Comparison of ENCODE assay signal across 8 cellular contexts in the genomic region with DNA sequence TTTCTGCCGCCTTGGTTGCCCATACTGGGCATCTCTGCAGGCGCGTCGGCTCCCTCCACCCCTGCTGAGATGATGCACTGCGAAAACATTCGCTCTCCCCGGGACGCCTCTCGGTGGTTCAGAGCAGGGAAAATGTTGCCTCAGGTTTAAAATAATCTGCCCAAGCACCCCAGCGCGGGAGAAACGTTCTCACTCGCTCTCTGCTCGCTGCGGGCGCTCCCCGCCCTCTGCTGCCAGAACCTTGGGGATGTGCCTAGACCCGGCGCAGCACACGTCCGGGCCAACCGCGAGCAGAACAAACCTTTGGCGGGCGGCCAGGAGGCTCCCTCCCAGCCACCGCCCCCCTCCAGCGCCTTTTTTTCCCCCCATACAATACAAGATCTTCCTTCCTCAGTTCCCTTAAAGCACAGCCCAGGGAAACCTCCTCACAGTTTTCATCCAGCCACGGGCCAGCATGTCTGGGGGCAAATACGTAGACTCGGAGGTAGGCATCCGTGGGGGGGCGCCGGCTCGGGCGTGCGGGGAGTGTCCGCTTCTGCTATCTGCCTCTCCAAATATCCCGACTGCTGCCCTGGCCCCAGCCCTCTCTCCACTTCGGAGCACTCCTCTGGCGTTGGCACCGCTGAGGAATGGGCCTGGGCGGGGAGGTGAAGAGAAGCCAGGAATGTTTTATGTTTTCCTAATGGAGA. TPM values are rescaled to one million over a fixed set of nuclear protein-coding genes. Genes with fewer than 3 reads are reported as not detected.
A peak's percentile ranks its signal among the peaks of the same experiment; 100 is the strongest.
DNase-seq lines count a peak whose midpoint lies in the region; TF ChIP-seq lines count a peak whose summit lies in the region.

CAV1 (plus strand) TSS at position 428 of the 689 bp plus-strand sequence; CDS start at position 455, 27 bp downstream.

- CTCF ChIA-PET in CD8-positive, alpha-beta memory T cell (lab: Charles Lee): interaction anchor here (0.8 to 3.1 kb wide), 15 partner anchors 13 to 358 kb away, joined by 3 to 21 read pairs (median 5); partner anchors contain the start of gene TES

- peak within 1 kb of the TSS; percentile 77 to 95 (median 85) for H3K4me3 Mint-ChIP-seq in CD8-positive, alpha-beta memory T cell
- H3K4me3 Mint-ChIP-seq in HFFc6: peak within 1 kb of the TSS; percentile 96

- H3K9me3 Mint-ChIP-seq in CD8-positive, alpha-beta memory T cell: no peaks in the 10 kb centered on the region
- no peaks in the 10 kb centered on the region for H3K9me3 Mint-ChIP-seq in HFFc6

- H3K27me3 ChIP-seq in CD8-positive, alpha-beta memory T cell (ENCODE audit: insufficient read depth, low read length, poor library complexity, severe bottlenecking): peaks cover 36% of the 10 kb centered on the region
- H3K27me3 ChIP-seq in breast epithelium (no peaks in the 10 kb centered on the region), iPS-15b (ENCODE audit: control insufficient read depth, insufficient read depth, low read length) (peaks cover 31% of the 10 kb centered on the region)

- POLR2A ChIA-PET in CD8-positive, alpha-beta memory T cell (lab: Charles Lee): interaction anchor here (1.3 kb wide), 1 partner anchor 265 kb away, joined by 3 read pairs; no protein-coding TSS in a partner anchor

- H3K36me3 Mint-ChIP-seq in CD8-positive, alpha-beta memory T cell: no peaks in the 10 kb centered on the region
- peaks cover 40% of the 10 kb centered on the region for H3K36me3 Mint-ChIP-seq in HFFc6 (ENCODE audit: low read depth)

- H3K9me3 ChIP-seq in CD8-positive, alpha-beta memory T cell (ENCODE audit: low read length): no peaks in the 10 kb centered on the region
- H3K9me3 ChIP-seq in breast epithelium (no peaks in the 10 kb centered on the region), iPS-15b (ENCODE audit: control insufficient read depth, insufficient read depth, low read length) (no peaks in the 10 kb centered on the region)

- no peak within 1 kb of the TSS for H3K27ac ChIP-seq in CD8-positive, alpha-beta memory T cell (ENCODE audit: low read depth, low read length)
- peak within 1 kb of the TSS; percentile 87 to 92 for H3K27ac ChIP-seq in breast epithelium

- peak within 1 kb of the TSS; percentile 75 for H3K4me3 ChIP-seq in CD8-positive, alpha-beta memory T cell (ENCODE audit: low read length)
- H3K4me3 ChIP-seq in breast epithelium: peak within 1 kb of the TSS; percentile 66 to 82 (median 77)
- H3K4me3 ChIP-seq in iPS-15b (ENCODE audit: low read depth, low read length): peak within 1 kb of the TSS; percentile 93

- DNase-seq in CD8-positive, alpha-beta memory T cell: peak in 4 of 5 donors; percentile 15 to 62 (median 41)
- DNase-seq in HFFc6: peak; percentile 98
- DNase-seq in T follicular helper cell (ENCODE audit: low read depth): peak; percentile 14
- DNase-seq in breast epithelium (ENCODE audit: low spot score in 2 of 2): peak; percentile 73 to 87
- peak; percentile 90 for DNase-seq in renal cortical epithelial cell (ENCODE audit: low read depth)
- DNase-seq in SHP77 (lab: John Stamatoyannopoulos, UW): no peak
- DNase-seq in NCI-H1694 treated with DMSO at 0.1 percent for 48 hours (lab: John Stamatoyannopoulos, UW): no peak

- peaks cover 29 to 31% (median 29%) of the 10 kb centered on the region in 3 donors for H3K4me1 Mint-ChIP-seq in CD8-positive, alpha-beta memory T cell
- H3K4me1 Mint-ChIP-seq in HFFc6 (ENCODE audit: low read depth): peaks cover 61% of the 10 kb centered on the region

- H3K27me3 Mint-ChIP-seq in CD8-positive, alpha-beta memory T cell: peaks cover 42 to 69% of the 10 kb centered on the region in 2 donors
- H3K27me3 Mint-ChIP-seq in HFFc6 (ENCODE audit: insufficient read depth): peaks cover 10% of the 10 kb centered on the region

- no peaks in the 10 kb centered on the region for H3K36me3 ChIP-seq in CD8-positive, alpha-beta memory T cell (ENCODE audit: insufficient read depth, low read length)
- no peaks in the 10 kb centered on the region for H3K36me3 ChIP-seq in breast epithelium
- no peaks in the 10 kb centered on the region for H3K36me3 ChIP-seq in iPS-15b (ENCODE audit: control insufficient read depth, insufficient read depth, low read length)

- TF ChIP-seq CTCF in HFFc6 (IDR thresholded peaks at IDR 0.05) (peak; percentile 63), breast epithelium (IDR thresholded peaks at IDR 0.05) (peak in 1 of 3 donors; percentile 32)

- peak; percentile 47 for TF ChIP-seq POLR2A in breast epithelium (IDR thresholded peaks at IDR 0.05)

- intact Hi-C loops in breast epithelium (cut with DNase I; ENCODE audit: low total_unique reads): loop anchor here (5.0 to 10.0 kb wide), 2 partner anchors 60 to 172 kb away; no protein-coding TSS in a partner anchor

- peaks cover 19% of the 10 kb centered on the region for H3K4me1 ChIP-seq in CD8-positive, alpha-beta memory T cell (ENCODE audit: insufficient read depth, low read length)
- H3K4me1 ChIP-seq in breast epithelium (no peaks in the 10 kb centered on the region), iPS-15b (ENCODE audit: control insufficient read depth, insufficient read depth, low read length) (peaks cover 24% of the 10 kb centered on the region)

- peak within 1 kb of the TSS; percentile 65 for H3K9ac ChIP-seq in iPS-15b (ENCODE audit: low read depth, low read length)

- H3K27ac Mint-ChIP-seq in CD8-positive, alpha-beta memory T cell: peak within 1 kb of the TSS in 4 of 8 donors; percentile 0 to 47 (median 24)
- peak within 1 kb of the TSS; percentile 98 for H3K27ac Mint-ChIP-seq in HFFc6

RNA-seq across cellular contexts. Expression of gene CAV1, which starts in this region (rescaled TPM):
- total RNA-seq in CD8-positive, alpha-beta memory T cell: 1 to 10 TPM; 2.3 to 2.5 TPM
- polyA plus RNA-seq in CD8-positive, alpha-beta memory T cell: not detected
- 1,000 to 10,000 TPM in 5 of 6 experiments, 100 to 1,000 TPM in 1; 938 to 1,171 (median 1,076) TPM for total RNA-seq in HFFc6 (2021; fragmentation: NEBNext Ultra II Directional; extraction: Animal tissue kit (Norgen Biotek cat#: 25700))
- total RNA-seq in breast epithelium (100 to 1,000 TPM; 117 to 729 (median 154) TPM), renal cortical epithelial cell (217 and 552 TPM in 2 replicates)

Comparison
In these comparisons a context has a peak if more than half of its experiments do, and no peak if none do; other contexts are left out.
1. RNA of gene CAV1 (total RNA-seq): 938 to 1,171 TPM in HFFc6, 217 to 552 TPM in renal cortical epithelial cell and 117 to 729 TPM in breast epithelium; 2.3 to 2.5 TPM in CD8-positive, alpha-beta memory T cell; every median in the first group is over 10 times any median in the second.
2. DNase-seq: peak in CD8-positive, alpha-beta memory T cell (4 of 5), HFFc6 (single experiment), T follicular helper cell (single experiment), breast epithelium (2 of 2) and renal cortical epithelial cell (single experiment); none in SHP77 (0 of 2) and NCI-H1694 treated with DMSO at 0.1 percent for 48 hours (single experiment).
3. Peak in every context shown above with its lines, with median percentiles within 50 percentile points of each other: H3K4me3 ChIP-seq.